Comparison of ENCODE assay signal across 10 cellular contexts in genomic region chr11:48103621-48104561, GRCh38.
DNase-seq lines count a peak whose midpoint lies in the region; ATAC-seq and TF ChIP-seq lines count a peak whose summit lies in the region.
"Had no signal": no experiment of that assay in that cellular context is flagged by ENCODE, and none has a peak within 500 bp of the region (broad histone marks: within the 10 kb centered on the region; RNA-seq: fewer than 3 reads in every experiment).

No MANE protein-coding gene starts in this region.

- no peaks in the 10 kb centered on the region for H3K9me3 Mint-ChIP-seq in activated CD8-positive, alpha-beta T cell treated with anti-CD3 and anti-CD28 coated beads, Interleukin-2, amount 10 ng/mL, durations not matched to agents 7 days and 5 days (ENCODE audit: insufficient read depth)
- no peaks in the 10 kb centered on the region for H3K9me3 Mint-ChIP-seq in activated CD8-positive, alpha-beta T cell treated with anti-CD3 and anti-CD28 coated beads for 36 hours

- in situ Hi-C loops in KBM-7 (cut with MboI; ENCODE audit: low pct_unique_long_range_greater_than_20kb, low sequenced_read_pairs), result loop anchor here (10.0 kb wide), 1 partner anchor 139 kb away; no protein-coding TSS in a partner anchor

- H3K27ac ChIP-seq in WERI-Rb-1, result peak overlapping the region; percentile 15; the same call in 1 of the 2 replicates
- no peak overlapping the region for H3K27ac ChIP-seq in RWPE1
- H3K27ac ChIP-seq: SK-N-MC had no signal

- POLR2A ChIA-PET in activated CD8-positive, alpha-beta T cell treated with anti-CD3 and anti-CD28 coated beads, Interleukin-2, amount 10 ng/mL, durations not matched to agents 7 days and 5 days (lab: Charles Lee), result no interaction called here
- POLR2A ChIA-PET in activated CD8-positive, alpha-beta T cell treated with anti-CD3 and anti-CD28 coated beads for 36 hours (lab: Charles Lee), result no interaction called here
- POLR2A ChIA-PET in RWPE1 (lab: Yijun Ruan, JAX; ENCODE audit: low non-redundant PET), result no interaction called here

- H3K27me3 ChIP-seq in WERI-Rb-1 (ENCODE audit: insufficient read depth, low read depth, severe bottlenecking) (no peaks in the 10 kb centered on the region), kidney epithelial cell (ENCODE audit: control insufficient read depth, insufficient read depth, low read length) (no peaks in the 10 kb centered on the region)

- H3K36me3 Mint-ChIP-seq in activated CD8-positive, alpha-beta T cell treated with anti-CD3 and anti-CD28 coated beads, Interleukin-2, amount 10 ng/mL, durations not matched to agents 7 days and 5 days (ENCODE audit: low read depth), result peaks cover 2% of the 10 kb centered on the region
- no peaks in the 10 kb centered on the region for H3K36me3 Mint-ChIP-seq in activated CD8-positive, alpha-beta T cell treated with anti-CD3 and anti-CD28 coated beads for 36 hours (ENCODE audit: low read depth)

- H3K9me3 ChIP-seq in WERI-Rb-1 (ENCODE audit: severe bottlenecking), result no peaks in the 10 kb centered on the region

- DNase-seq in activated CD8-positive, alpha-beta T cell treated with anti-CD3 and anti-CD28 coated beads, Interleukin-2, amount 10 ng/mL, durations not matched to agents 7 days and 5 days, result peak; percentile 17
- DNase-seq in activated CD8-positive, alpha-beta T cell treated with anti-CD3 and anti-CD28 coated beads for 36 hours, result no peak
- DNase-seq in WERI-Rb-1, result no peak
- peak; percentile 79 for DNase-seq in kidney epithelial cell (ENCODE audit: low read depth)
- DNase-seq in superior temporal gyrus (ENCODE audit: extremely low spot score), result peak; percentile 97
- DNase-seq in DMS79 treated with DMSO at 0.1 percent for 48 hours (lab: John Stamatoyannopoulos, UW), result no peak
- DNase-seq in RWPE1 (ENCODE audit: low spot score), result no peak
- DNase-seq in KBM-7, result no peak
- DNase-seq: stimulated activated naive CD4-positive, alpha-beta T cell had no signal

- H3K27me3 Mint-ChIP-seq in activated CD8-positive, alpha-beta T cell treated with anti-CD3 and anti-CD28 coated beads, Interleukin-2, amount 10 ng/mL, durations not matched to agents 7 days and 5 days (ENCODE audit: low read depth), result no peaks in the 10 kb centered on the region
- H3K27me3 Mint-ChIP-seq in activated CD8-positive, alpha-beta T cell treated with anti-CD3 and anti-CD28 coated beads for 36 hours, result no peaks in the 10 kb centered on the region

- H3K27ac Mint-ChIP-seq in activated CD8-positive, alpha-beta T cell treated with anti-CD3 and anti-CD28 coated beads, Interleukin-2, amount 10 ng/mL, durations not matched to agents 7 days and 5 days, result peak overlapping the region; percentile 47
- no peak overlapping the region for H3K27ac Mint-ChIP-seq in activated CD8-positive, alpha-beta T cell treated with anti-CD3 and anti-CD28 coated beads for 36 hours

- no peak for TF ChIP-seq CTCF in activated CD8-positive, alpha-beta T cell treated with anti-CD3 and anti-CD28 coated beads for 36 hours (IDR thresholded peaks at IDR 0.05)
- TF ChIP-seq CTCF in WERI-Rb-1 (IDR thresholded peaks at IDR 0.05; ENCODE audit: low read depth, low read length) (no peak), kidney epithelial cell (IDR thresholded peaks at IDR 0.05; ENCODE audit: insufficient read depth, low read length, poor library complexity, severe bottlenecking) (no peak), RWPE1 (conservative IDR thresholded peaks at IDR 0.05; ENCODE audit: low read depth) (no peak)

- no peaks in the 10 kb centered on the region for H3K36me3 ChIP-seq in WERI-Rb-1
- H3K36me3 ChIP-seq in kidney epithelial cell (ENCODE audit: control insufficient read depth, insufficient read depth, low read length), result no peaks in the 10 kb centered on the region

- peaks cover 64% of the 10 kb centered on the region for H3K4me1 Mint-ChIP-seq in activated CD8-positive, alpha-beta T cell treated with anti-CD3 and anti-CD28 coated beads, Interleukin-2, amount 10 ng/mL, durations not matched to agents 7 days and 5 days (ENCODE audit: low read depth)
- peaks cover 51% of the 10 kb centered on the region for H3K4me1 Mint-ChIP-seq in activated CD8-positive, alpha-beta T cell treated with anti-CD3 and anti-CD28 coated beads for 36 hours (ENCODE audit: low read depth)

- intact Hi-C loops in activated CD8-positive, alpha-beta T cell treated with anti-CD3 and anti-CD28 coated beads for 36 hours (cut with micrococcal nuclease), result no loop called here

- CTCF ChIA-PET in activated CD8-positive, alpha-beta T cell treated with anti-CD3 and anti-CD28 coated beads, Interleukin-2, amount 10 ng/mL, durations not matched to agents 7 days and 5 days (lab: Charles Lee), result interaction anchor here (10.3 kb wide), 1 partner anchor 168 kb away, joined by 261 read pairs; no protein-coding TSS in a partner anchor
- CTCF ChIA-PET in activated CD8-positive, alpha-beta T cell treated with anti-CD3 and anti-CD28 coated beads for 36 hours (lab: Charles Lee), result interaction anchor here (0.8 to 3.7 kb wide), 3 partner anchors 48 to 170 kb away, joined by 3 to 19 read pairs (median 3); no protein-coding TSS in a partner anchor
- CTCF ChIA-PET in RWPE1 (lab: Yijun Ruan, JAX), result no interaction called here

- no peak overlapping the region for H3K4me3 Mint-ChIP-seq in activated CD8-positive, alpha-beta T cell treated with anti-CD3 and anti-CD28 coated beads, Interleukin-2, amount 10 ng/mL, durations not matched to agents 7 days and 5 days
- H3K4me3 Mint-ChIP-seq in activated CD8-positive, alpha-beta T cell treated with anti-CD3 and anti-CD28 coated beads for 36 hours, result no peak overlapping the region

- no peak overlapping the region for H3K4me3 ChIP-seq in WERI-Rb-1 (ENCODE audit: low read depth, low read length)
- H3K4me3 ChIP-seq in kidney epithelial cell (ENCODE audit: low read depth, low read length), result no peak overlapping the region
- H3K4me3 ChIP-seq: SK-N-MC had no signal

- ATAC-seq in activated CD8-positive, alpha-beta T cell treated with anti-CD3 and anti-CD28 coated beads, Interleukin-2, amount 10 ng/mL, durations not matched to agents 7 days and 5 days, result no peak
- no peak for ATAC-seq in activated CD8-positive, alpha-beta T cell treated with anti-CD3 and anti-CD28 coated beads for 36 hours

Comparison
In these comparisons a context has a peak if more than half of its experiments do, and no peak if none do; other contexts are left out.
1. DNase-seq: peak in activated CD8-positive, alpha-beta T cell treated with anti-CD3 and anti-CD28 coated beads, Interleukin-2, amount 10 ng/mL, durations not matched to agents 7 days and 5 days (single experiment), kidney epithelial cell (single experiment) and superior temporal gyrus (single experiment); none in activated CD8-positive, alpha-beta T cell treated with anti-CD3 and anti-CD28 coated beads for 36 hours (single experiment), WERI-Rb-1 (single experiment), DMS79 treated with DMSO at 0.1 percent for 48 hours (single experiment), RWPE1 (single experiment) and KBM-7 (single experiment).